ENCODE assay signal across 21 cellular contexts in genomic region chr10:97046426-97047072, GRCh38.
"Had no signal": no experiment of that assay in that cellular context is flagged by ENCODE, and none has a peak within 500 bp of the region (broad histone marks: within the 10 kb centered on the region; RNA-seq: fewer than 3 reads in every experiment).

No MANE protein-coding gene starts in this region.

- H3K4me1 ChIP-seq: esophagus muscularis mucosa, gastrocnemius medialis, left ventricle myocardium inferior, neural progenitor cell, parathyroid adenoma, psoas muscle, right lobe of liver, tibial artery, upper lobe of left lung, uterus had no signal

- H3K36me3 ChIP-seq: esophagus muscularis mucosa, gastrocnemius medialis, heart right ventricle, left ventricle myocardium inferior, neural progenitor cell, right lobe of liver, tibial artery, upper lobe of left lung, uterus had no signal

- H3K9me3 ChIP-seq: gastrocnemius medialis, psoas muscle, right lobe of liver, tibial artery, upper lobe of left lung, uterus had no signal

- H3K27ac Mint-ChIP-seq: neural progenitor cell; stimulated activated effector memory CD8-positive, alpha-beta T cell treated with anti-CD3 and anti-CD28 coated beads, Interleukin-12 subunit alpha, Interleukin-12 subunit beta, amount 100 ng/mL, for 72 hours; stimulated activated naive CD8-positive, alpha-beta T cell treated with anti-CD3 and anti-CD28 coated beads, Interleukin-15, Interleukin-2, amounts not matched to agents 100 ng/mL and 50 ng/mL, for 24 hours had no signal

- H3K9me3 Mint-ChIP-seq: neural progenitor cell; stimulated activated effector memory CD8-positive, alpha-beta T cell treated with anti-CD3 and anti-CD28 coated beads, Interleukin-12 subunit alpha, Interleukin-12 subunit beta, amount 100 ng/mL, for 72 hours; stimulated activated naive CD8-positive, alpha-beta T cell treated with anti-CD3 and anti-CD28 coated beads, Interleukin-15, Interleukin-2, amounts not matched to agents 100 ng/mL and 50 ng/mL, for 24 hours had no signal

- H3K27ac ChIP-seq: epithelial cell of prostate, esophagus muscularis mucosa, gastrocnemius medialis, heart right ventricle, left ventricle myocardium inferior, neural progenitor cell, parathyroid adenoma, psoas muscle, right lobe of liver, tibial artery, upper lobe of left lung, uterus had no signal

- H3K36me3 Mint-ChIP-seq: naive thymus-derived CD4-positive, alpha-beta T cell; neural progenitor cell; stimulated activated effector memory CD8-positive, alpha-beta T cell treated with anti-CD3 and anti-CD28 coated beads, Interleukin-12 subunit alpha, Interleukin-12 subunit beta, amount 100 ng/mL, for 72 hours had no signal

- H3K79me2 ChIP-seq: parathyroid adenoma had no signal

- H3K4me3 ChIP-seq: esophagus muscularis mucosa, gastrocnemius medialis, heart right ventricle, left ventricle myocardium inferior, neural progenitor cell, psoas muscle, right lobe of liver, tibial artery, upper lobe of left lung, uterus had no signal

- DNase-seq: effector memory CD4-positive, alpha-beta T cell; gastrocnemius medialis; heart right ventricle; hypothalamus; left ventricle myocardium inferior; naive thymus-derived CD4-positive, alpha-beta T cell; occipital lobe; psoas muscle; retina; right lobe of liver; stimulated activated CD4-positive, alpha-beta T cell treated with anti-CD3 and anti-CD28 coated beads, Interleukin-4, amount 100 ng/mL, for 1 hour; stimulated activated CD8-positive, alpha-beta memory T cell treated with anti-CD3 and anti-CD28 coated beads, Interleukin-4, amount 100 ng/mL, for 48 hours; uterus had no signal

- ATAC-seq: gastrocnemius medialis; naive thymus-derived CD4-positive, alpha-beta T cell; psoas muscle; right lobe of liver; stimulated activated effector memory CD8-positive, alpha-beta T cell treated with anti-CD3 and anti-CD28 coated beads, Interleukin-12 subunit alpha, Interleukin-12 subunit beta, amount 100 ng/mL, for 72 hours had no signal

- H3K27me3 ChIP-seq: esophagus muscularis mucosa, gastrocnemius medialis, heart right ventricle, neural progenitor cell, right lobe of liver, upper lobe of left lung, uterus had no signal

- H2AFZ ChIP-seq: neural progenitor cell, parathyroid adenoma had no signal

- H3K4me3 Mint-ChIP-seq: naive thymus-derived CD4-positive, alpha-beta T cell; neural progenitor cell; stimulated activated effector memory CD8-positive, alpha-beta T cell treated with anti-CD3 and anti-CD28 coated beads, Interleukin-12 subunit alpha, Interleukin-12 subunit beta, amount 100 ng/mL, for 72 hours; stimulated activated naive CD8-positive, alpha-beta T cell treated with anti-CD3 and anti-CD28 coated beads, Interleukin-15, Interleukin-2, amounts not matched to agents 100 ng/mL and 50 ng/mL, for 24 hours had no signal

- H3K4me2 ChIP-seq: neural progenitor cell had no signal
